Comparison of ENCODE assay signal across 8 cellular contexts in genomic region chr7:74306737-74307469, GRCh38. TPM values are rescaled to one million over a fixed set of nuclear protein-coding genes. Genes with fewer than 3 reads are reported as not detected.
DNase-seq lines count a peak whose midpoint lies in the region; ATAC-seq and TF ChIP-seq lines count a peak whose summit lies in the region.

No MANE protein-coding gene starts in this region.

- TF ChIP-seq CTCF in brain microvascular endothelial cell (IDR thresholded peaks at IDR 0.05; ENCODE audit: low read depth, low read length, missing control alignments): no peak
- no peak for TF ChIP-seq CTCF in right lobe of liver (IDR thresholded peaks at IDR 0.05)
- TF ChIP-seq CTCF in thyroid gland (IDR thresholded peaks at IDR 0.05): no peak

- intact Hi-C loops in right lobe of liver (cut with DNase I): no loop called here
- intact Hi-C loops in thyroid gland (cut with DNase I): no loop called here

- no peaks in the 10 kb centered on the region for H3K27me3 ChIP-seq in BLaER1 treated with 17β-estradiol and CSF1 and Interleukin-3, amounts not matched to agents 10 nM and 100 nM
- H3K27me3 ChIP-seq in HUES48 (ENCODE audit: control insufficient read depth, insufficient read depth, low read length) (no peaks in the 10 kb centered on the region), brain microvascular endothelial cell (replicated peaks) (no peaks in the 10 kb centered on the region), right lobe of liver (no peaks in the 10 kb centered on the region), thyroid gland (no peaks in the 10 kb centered on the region)

- peaks cover 44 to 88% (median 72%) of the 10 kb centered on the region in 10 experiments for H3K4me1 ChIP-seq in BLaER1 treated with 17β-estradiol and CSF1 and Interleukin-3, amounts not matched to agents 10 nM and 100 nM
- H3K4me1 ChIP-seq in HUES48 (ENCODE audit: control insufficient read depth, insufficient read depth, low read length): no peaks in the 10 kb centered on the region
- H3K4me1 ChIP-seq in right lobe of liver: no peaks in the 10 kb centered on the region
- peaks cover 0 to 12% of the 10 kb centered on the region in 2 donors for H3K4me1 ChIP-seq in thyroid gland

- in situ Hi-C loops in brain microvascular endothelial cell (cut with HindIII; ENCODE audit: low pct_ligation_motif_present, low sequenced_read_pairs): no loop called here

- no peak for TF ChIP-seq POLR2A in right lobe of liver (IDR thresholded peaks at IDR 0.05)
- no peak for TF ChIP-seq POLR2A in thyroid gland (IDR thresholded peaks at IDR 0.05)

- peak overlapping the region in 8 of 10 experiments; percentile 2 to 36 (median 26); a peak in 9 of 20 replicates for H3K4me3 ChIP-seq in BLaER1 treated with 17β-estradiol and CSF1 and Interleukin-3, amounts not matched to agents 10 nM and 100 nM
- no peak overlapping the region for H3K4me3 ChIP-seq in HUES48 (ENCODE audit: low read depth, low read length)
- peak overlapping the region; percentile 22 for H3K4me3 ChIP-seq in brain microvascular endothelial cell (ENCODE audit: low read depth, low read length)
- no peak overlapping the region for H3K4me3 ChIP-seq in right lobe of liver
- H3K4me3 ChIP-seq in thyroid gland (replicated peaks in 1 of 3): no peak overlapping the region

- 19% methylated on average over 9 of the region's 20 CpGs for WGBS in right lobe of liver (ENCODE audit: insufficient coverage, low coverage, low lambda C conversion rate, missing lambda C conversion rate)
- 7 to 27% methylated on average over 13 of the region's 20 CpGs for WGBS in thyroid gland, 2 donors

- H3K9ac ChIP-seq in BLaER1 treated with 17β-estradiol and CSF1 and Interleukin-3, amounts not matched to agents 10 nM and 100 nM: peak overlapping the region; percentile 10 to 59 (median 50); a peak in 17 of 22 replicates
- no peak overlapping the region for H3K9ac ChIP-seq in HUES48 (ENCODE audit: low read depth, low read length)

- peak overlapping the region in 9 of 11 experiments; percentile 3 to 55 (median 30); a peak in 15 of 22 replicates for H3K27ac ChIP-seq in BLaER1 treated with 17β-estradiol and CSF1 and Interleukin-3, amounts not matched to agents 10 nM and 100 nM
- H3K27ac ChIP-seq in HUES48 (ENCODE audit: low read depth, low read length): peak overlapping the region; percentile 36
- H3K27ac ChIP-seq in brain microvascular endothelial cell: no peak overlapping the region
- peak overlapping the region in 1 of 3 donors; percentile 54 for H3K27ac ChIP-seq in right lobe of liver
- no peak overlapping the region for H3K27ac ChIP-seq in thyroid gland

- ATAC-seq in right lobe of liver (peak; percentile 44 to 80 (median 48)), GM19467 (IDR thresholded peaks at IDR 0.05; ENCODE audit: unreplicated experiment) (no peak)

- H3K36me3 ChIP-seq in BLaER1 treated with 17β-estradiol and CSF1 and Interleukin-3, amounts not matched to agents 10 nM and 100 nM: peaks cover 5 to 48% (median 24%) of the 10 kb centered on the region in 11 experiments; a peak in 18 of 22 replicates
- H3K36me3 ChIP-seq in HUES48 (ENCODE audit: control insufficient read depth, insufficient read depth, low read length) (no peaks in the 10 kb centered on the region), brain microvascular endothelial cell (replicated peaks) (peaks cover 3% of the 10 kb centered on the region), right lobe of liver (no peaks in the 10 kb centered on the region), thyroid gland (no peaks in the 10 kb centered on the region)

- peaks cover 76 to 100% (median 91%) of the 10 kb centered on the region in 11 experiments for H4K20me1 ChIP-seq in BLaER1 treated with 17β-estradiol and CSF1 and Interleukin-3, amounts not matched to agents 10 nM and 100 nM

- DNase-seq in brain microvascular endothelial cell (peak; percentile 43), right lobe of liver (peak in 1 of 3 donors; percentile 35), thyroid gland (peak; percentile 21 to 31), HuH-7.5 (ENCODE audit: low spot score) (no peak), HPDE6-E6E7 (ENCODE audit: extremely low spot score) (no peak)

- H3K4me2 ChIP-seq in BLaER1 treated with 17β-estradiol and CSF1 and Interleukin-3, amounts not matched to agents 10 nM and 100 nM: peak overlapping the region; percentile 79 to 95 (median 88)

- H3K9me3 ChIP-seq in BLaER1 treated with 17β-estradiol and CSF1 and Interleukin-3, amounts not matched to agents 10 nM and 100 nM (replicated peaks in 1 of 11): peaks cover 7 to 19% (median 14%) of the 10 kb centered on the region in 11 experiments; a peak in 21 of 22 replicates
- no peaks in the 10 kb centered on the region for H3K9me3 ChIP-seq in HUES48 (ENCODE audit: control insufficient read depth, insufficient read depth, low read length)
- H3K9me3 ChIP-seq in right lobe of liver: no peaks in the 10 kb centered on the region
- H3K9me3 ChIP-seq in thyroid gland: no peaks in the 10 kb centered on the region

RNA-seq across cellular contexts. Expression of gene CLIP2, which starts 17.7 kb away (rescaled TPM):
- total RNA-seq in right lobe of liver: 1 to 10 TPM; 2.8 to 6.8 (median 4.2) TPM
- 10 to 100 TPM in 1 of 4 donors, 1 to 10 TPM in 3; 4.4 to 16.5 (median 6.7) TPM for total RNA-seq in thyroid gland

RNA-seq across cellular contexts. Expression of gene RFC2, which starts 52.7 kb away (rescaled TPM):
- total RNA-seq in right lobe of liver (10 to 100 TPM in 5 of 6 experiments, 1 to 10 TPM in 1; 8.0 to 21.3 (median 12.2) TPM), thyroid gland (10 to 100 TPM; 11.4 to 16.8 (median 14.0) TPM)

Comparison
In these comparisons a context has a peak if more than half of its experiments do, and no peak if none do; other contexts are left out.
1. H3K27ac ChIP-seq: peak in BLaER1 treated with 17β-estradiol and CSF1 and Interleukin-3, amounts not matched to agents 10 nM and 100 nM (9 of 11) and HUES48 (single experiment); none in brain microvascular endothelial cell (single experiment) and thyroid gland (0 of 3).
2. H3K4me3 ChIP-seq: peak in BLaER1 treated with 17β-estradiol and CSF1 and Interleukin-3, amounts not matched to agents 10 nM and 100 nM (8 of 10) and brain microvascular endothelial cell (single experiment); none in HUES48 (single experiment), right lobe of liver (0 of 3) and thyroid gland (0 of 3).
3. DNase-seq: peak in brain microvascular endothelial cell (single experiment) and thyroid gland (2 of 2); none in HuH-7.5 (single experiment) and HPDE6-E6E7 (single experiment).